Comparison of ENCODE assay signal across 16 cellular contexts in genomic region chr6:169216830-169217229, GRCh38. TPM values are rescaled to one million over a fixed set of nuclear protein-coding genes. Genes with fewer than 3 reads are reported as not detected.
"Had no signal": no experiment of that assay in that cellular context is flagged by ENCODE, and none has a peak within 500 bp of the region (broad histone marks: within the 10 kb centered on the region; RNA-seq: fewer than 3 reads in every experiment).

No MANE protein-coding gene starts in this region.

- DNase-seq: activated CD4-positive, alpha-beta T cell treated with anti-CD3 and anti-CD28 coated beads, Interleukin-2, amount 50 U/mL, for 1 hour; activated naive CD4-positive, alpha-beta T cell treated with anti-CD3 and anti-CD28 coated beads for 36 hours; caudate nucleus; effector memory CD8-positive, alpha-beta T cell; heart left ventricle; mammary epithelial cell; nucleus accumbens; stimulated activated CD4-positive, alpha-beta T cell treated with anti-CD3 and anti-CD28 coated beads, Interleukin-4, amount 100 ng/mL, for 1 hour; stimulated activated CD8-positive, alpha-beta memory T cell treated with anti-CD3 and anti-CD28 coated beads, Interleukin-4, amount 100 ng/mL, for 48 hours; stimulated activated naive CD8-positive, alpha-beta T cell treated with anti-CD3 and anti-CD28 coated beads, Interleukin-15, Interleukin-2, amounts not matched to agents 100 U/mL and 50 U/mL, for 24 hours; testis had no signal

- H3K4me3 ChIP-seq: heart left ventricle, prostate gland, testis had no signal

- FAIRE-seq: frontal cortex had no signal

- H3K4me1 ChIP-seq: prostate gland had no signal

- H3K9me3 ChIP-seq: heart left ventricle, prostate gland, testis had no signal

- H3K27ac ChIP-seq: epithelial cell of prostate, prostate gland, testis had no signal

- ATAC-seq: effector memory CD8-positive, alpha-beta T cell; heart left ventricle; left lobe of liver; natural killer cell treated with Interleukin-12 subunit alpha and Interleukin-12 subunit beta and Interleukin-15 and Interleukin-18, amount 100 ng/mL, for 72 hours; stimulated activated naive CD8-positive, alpha-beta T cell treated with anti-CD3 and anti-CD28 coated beads, Interleukin-15, Interleukin-2, amounts not matched to agents 100 U/mL and 50 U/mL, for 24 hours had no signal

- H3K36me3 ChIP-seq: prostate gland had no signal

- H3K27me3 ChIP-seq: heart left ventricle, testis had no signal

RNA-seq across cellular contexts. Expression of gene THBS2, which starts 36.8 kb away (rescaled TPM):
- total RNA-seq: activated naive CD4-positive, alpha-beta T cell treated with anti-CD3 and anti-CD28 coated beads for 36 hours; natural killer cell treated with Interleukin-12 subunit alpha and Interleukin-12 subunit beta and Interleukin-15 and Interleukin-18, amount 100 ng/mL, for 72 hours had no signal
